ENCODE assay signal across 19 cellular contexts in genomic region chr14:50381823-50382287, GRCh38. TPM values are rescaled to one million over a fixed set of nuclear protein-coding genes. Genes with fewer than 3 reads are reported as not detected.
DNase-seq lines count a peak whose midpoint lies in the region; ATAC-seq and TF ChIP-seq lines count a peak whose summit lies in the region.
"Had no signal": no experiment of that assay in that cellular context is flagged by ENCODE, and none has a peak within 500 bp of the region (broad histone marks: within the 10 kb centered on the region; RNA-seq: fewer than 3 reads in every experiment).

No MANE protein-coding gene starts in this region.

- no peak overlapping the region for H2BK15ac ChIP-seq in mesenchymal stem cell (ENCODE audit: low read depth, poor library complexity, severe bottlenecking)

- no peaks in the 10 kb centered on the region for H3K36me3 Mint-ChIP-seq in type B pancreatic cell
- H3K36me3 Mint-ChIP-seq: CD14-positive monocyte had no signal

- ATAC-seq in body of pancreas = peak; percentile 50

- H3K4me3 Mint-ChIP-seq in type B pancreatic cell = no peak overlapping the region
- H3K4me3 Mint-ChIP-seq: CD14-positive monocyte had no signal

- peaks cover 2% of the 10 kb centered on the region for H3K79me1 ChIP-seq in mesenchymal stem cell (replicated peaks; ENCODE audit: low read length, poor library complexity, severe bottlenecking)

- 42 to 44% methylated on average over 14 of the region's 14 CpGs for WGBS in body of pancreas, 2 donors
- 89% methylated on average over 13 of the region's 14 CpGs for WGBS in mesenchymal stem cell

- H3K23ac ChIP-seq in mesenchymal stem cell (ENCODE audit: low read length in 2 of 2) = no peak overlapping the region

- TF ChIP-seq POLR2A in body of pancreas (IDR thresholded peaks at IDR 0.05) = no peak

- no peak overlapping the region for H4K91ac ChIP-seq in mesenchymal stem cell (ENCODE audit: low read length)

- peak; percentile 34 to 51 (median 48) for DNase-seq in body of pancreas
- peak; percentile 82 for DNase-seq in kidney tubule cell (ENCODE audit: low spot score)
- DNase-seq in mesenchymal stem cell = no peak
- no peak for DNase-seq in type B pancreatic cell (ENCODE audit: extremely low spot score, unreplicated experiment)
- DNase-seq in cardiac septum (ENCODE audit: low spot score) = no peak
- DNase-seq in midbrain (lab: John Stamatoyannopoulos, UW) = no peak
- no peak for DNase-seq in ascending aorta (ENCODE audit: low spot score in 2 of 2)
- DNase-seq: AML-193, GF-D8, IMR-90, NCI-H1417 treated with DMSO at 0.1 percent for 48 hours, NCI-H187 treated with DMSO at 0.1 percent for 48 hours, NCI-H226, NCI-H524, NCI-H82, OCI-M1, SHP77 had no signal

- no peaks in the 10 kb centered on the region for H3K9me3 ChIP-seq in body of pancreas
- H3K9me3 ChIP-seq in mesenchymal stem cell (ENCODE audit: control insufficient read depth, low read length) = no peaks in the 10 kb centered on the region
- H3K9me3 ChIP-seq in ascending aorta = no peaks in the 10 kb centered on the region

- H3K4ac ChIP-seq in mesenchymal stem cell (ENCODE audit: low read depth in 1 of 2, low read length in 2 of 2) = no peak overlapping the region

- H3K27ac ChIP-seq in body of pancreas (peak overlapping the region in 2 of 4 donors; percentile 33 to 40), mesenchymal stem cell (ENCODE audit: low read length, poor library complexity, severe bottlenecking) (peak overlapping the region; percentile 75), ascending aorta (no peak overlapping the region)
- H3K27ac ChIP-seq: SK-N-MC had no signal

- no peak overlapping the region for H3K14ac ChIP-seq in mesenchymal stem cell (ENCODE audit: low read length in 2 of 2)

- no peak overlapping the region for H4K8ac ChIP-seq in mesenchymal stem cell (ENCODE audit: low read length)

- H2AFZ ChIP-seq in mesenchymal stem cell (ENCODE audit: low read depth, low read length) = no peak overlapping the region

- H3K27me3 Mint-ChIP-seq in type B pancreatic cell = no peaks in the 10 kb centered on the region

- no peak overlapping the region for H2AK5ac ChIP-seq in mesenchymal stem cell (ENCODE audit: low read length, severe bottlenecking)

- no peak overlapping the region for H3K18ac ChIP-seq in mesenchymal stem cell (ENCODE audit: low read depth in 1 of 2, low read length in 2 of 2)

- TF ChIP-seq CTCF in body of pancreas (IDR thresholded peaks at IDR 0.05) (no peak), type B pancreatic cell (conservative IDR thresholded peaks at IDR 0.05) (no peak), ascending aorta (IDR thresholded peaks at IDR 0.05) (no peak)

- H3K4me1 ChIP-seq in body of pancreas (peaks cover 30% of the 10 kb centered on the region), mesenchymal stem cell (ENCODE audit: control insufficient read depth, insufficient read depth, low read depth, low read length) (peaks cover 6% of the 10 kb centered on the region), ascending aorta (no peaks in the 10 kb centered on the region)

- H3K4me2 ChIP-seq in mesenchymal stem cell (ENCODE audit: low read length, poor library complexity, severe bottlenecking) = no peak overlapping the region

- no peak overlapping the region for H2BK120ac ChIP-seq in mesenchymal stem cell (ENCODE audit: low read depth, low read length)

- H3K9me3 Mint-ChIP-seq in type B pancreatic cell = no peaks in the 10 kb centered on the region
- H3K9me3 Mint-ChIP-seq: CD14-positive monocyte had no signal

- no peaks in the 10 kb centered on the region for H3K4me1 Mint-ChIP-seq in type B pancreatic cell (ENCODE audit: unreplicated experiment)

- H3K27ac Mint-ChIP-seq in type B pancreatic cell = peak overlapping the region; percentile 39

- H3K27me3 ChIP-seq in body of pancreas (no peaks in the 10 kb centered on the region), mesenchymal stem cell (ENCODE audit: control insufficient read depth in 1 of 2, insufficient read depth in 1 of 2, low read length in 2 of 2) (no peaks in the 10 kb centered on the region), ascending aorta (no peaks in the 10 kb centered on the region)

- H3K36me3 ChIP-seq in body of pancreas (replicated peaks in 1 of 2; ENCODE audit: insufficient read depth in 1 of 2, low read depth in 2 of 2) (no peaks in the 10 kb centered on the region), mesenchymal stem cell (ENCODE audit: control insufficient read depth in 1 of 2, insufficient read depth in 2 of 2, low read depth in 1 of 2, low read length in 2 of 2) (peaks cover 3 to 10% of the 10 kb centered on the region in 2 experiments), ascending aorta (no peaks in the 10 kb centered on the region)

- no peak overlapping the region for H3K9ac ChIP-seq in mesenchymal stem cell (ENCODE audit: low read length)

- H2BK5ac ChIP-seq in mesenchymal stem cell (ENCODE audit: low read depth, low read length, poor library complexity, severe bottlenecking) = no peak overlapping the region

- no peak overlapping the region for H3K4me3 ChIP-seq in body of pancreas
- H3K4me3 ChIP-seq in mesenchymal stem cell (ENCODE audit: insufficient read depth in 1 of 2, low read depth in 1 of 2, low read length in 2 of 2) = no peak overlapping the region
- no peak overlapping the region for H3K4me3 ChIP-seq in ascending aorta
- H3K4me3 ChIP-seq: SK-N-MC had no signal

- H2BK12ac ChIP-seq in mesenchymal stem cell (ENCODE audit: low read length in 2 of 2) = no peak overlapping the region

- intact Hi-C loops in body of pancreas (cut with DNase I) (no loop called here), cardiac septum (cut with DNase I) (no loop called here), ascending aorta (cut with DNase I) (no loop called here)

RNA-seq across cellular contexts. Expression of gene CDKL1, which starts 14.8 kb away (rescaled TPM):
- 1 to 10 TPM; 6.2 to 7.3 TPM for total RNA-seq in body of pancreas
- polyA plus RNA-seq in mesenchymal stem cell (2013, experiment 1 of 2) = 6.5 TPM
- polyA plus RNA-seq in mesenchymal stem cell (2013, experiment 2 of 2) = 4.4 TPM
- 1.5 and 3.4 TPM in 2 replicates for total RNA-seq in type B pancreatic cell (ENCODE audit: low replicate concordance)
- 3.8 TPM for total RNA-seq in cardiac septum
- total RNA-seq in ascending aorta = 0.85 TPM

Comparison
In these comparisons a context has a peak if more than half of its experiments do, and no peak if none do; other contexts are left out.
1. DNase-seq: peak in body of pancreas (4 of 4) and kidney tubule cell (single experiment); none in mesenchymal stem cell (single experiment), type B pancreatic cell (single experiment), cardiac septum (single experiment), midbrain (single experiment) and ascending aorta (0 of 2).